1 cellular context compared by ENCODE assay signal in genomic region chr3:112116777-112117186, GRCh38.
TF ChIP-seq lines count a peak whose summit lies in the region.

No MANE protein-coding gene starts in this region.

TF ChIP-seq in endothelial cell of umbilical vein, 7 proteins besides CTCF, POLR2A, EP300 and RAD21 (continued from another document):
- no peak for TF ChIP-seq MYC (IDR thresholded peaks at IDR 0.05; ENCODE audit: low read depth, low read length)
TF ChIP-seq in endothelial cell of umbilical vein: peak in this region for 0.
